In the genomic region with DNA sequence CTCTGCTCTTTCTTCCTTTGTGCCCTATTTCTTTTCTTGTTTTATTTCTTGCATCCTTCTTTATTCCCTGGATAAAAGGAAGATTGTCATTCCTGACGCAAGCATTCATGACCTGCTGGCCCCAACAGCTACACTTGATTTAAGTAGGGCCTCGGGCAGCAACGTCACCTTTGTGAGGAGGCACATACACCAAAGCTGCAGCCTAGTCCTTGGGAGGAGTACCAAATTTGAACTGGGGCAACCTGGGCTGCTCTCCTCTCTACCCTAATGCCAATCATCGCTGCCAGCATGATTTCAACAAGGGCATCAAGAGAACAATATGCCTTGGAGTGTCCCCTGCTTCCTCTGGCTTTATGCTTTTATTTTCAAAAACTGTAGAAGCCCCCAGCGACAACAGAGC, we compare ENCODE assay signal across 20 cellular contexts.
DNase-seq lines count a peak whose midpoint lies in the region; ATAC-seq, FAIRE-seq and TF ChIP-seq lines count a peak whose summit lies in the region.
"Had no signal": no experiment of that assay in that cellular context is flagged by ENCODE, and none has a peak within 500 bp of the region (broad histone marks: within the 10 kb centered on the region; RNA-seq: fewer than 3 reads in every experiment).

No MANE protein-coding gene starts in this region.

- POLR2A ChIA-PET in A549 (lab: Yijun Ruan, JAX): no interaction called here

- ATAC-seq in A549 (peak; percentile 48 to 59; a peak in 4 of 6 replicates), foreskin keratinocyte (peak; percentile 35)
- ATAC-seq: activated T-helper 17 cell treated with anti-CD3 and anti-CD28 coated beads, Interleukin-2, amount 50 U/mL, for 72 hours; sciatic nerve; T-cell had no signal

- H3K4me2 ChIP-seq in A549: peak overlapping the region; percentile 40

- peak overlapping the region; percentile 4 to 53; a peak in 4 of 6 replicates for H3K27ac ChIP-seq in A549
- no peak overlapping the region for H3K27ac ChIP-seq in foreskin keratinocyte
- H3K27ac ChIP-seq: GM23248, thoracic aorta had no signal

- in situ Hi-C loops in SK-MEL-5 (cut with HindIII; ENCODE audit: low pct_unique_long_range_greater_than_20kb, low sequenced_read_pairs): no loop called here

- FAIRE-seq in A549 (lab: Jason Lieb, UNC): no peak
- FAIRE-seq: bronchial epithelial cell, HTR-8/SVneo, keratinocyte had no signal

- H3K4me1 ChIP-seq in A549: peaks cover 6% of the 10 kb centered on the region; the same call in 1 of the 3 replicates
- H3K4me1 ChIP-seq in foreskin keratinocyte: no peaks in the 10 kb centered on the region

- WGBS in A549 (ENCODE audit: missing lambda C conversion rate): 46% methylated on average over 5 of the region's 5 CpGs

- H3K4me3 ChIP-seq in A549 (no peak overlapping the region), H7 (ENCODE audit: insufficient read depth, low read depth, low read length) (no peak overlapping the region)
- H3K4me3 ChIP-seq: GM12878, GM23248, thoracic aorta had no signal

- H3K36me3 ChIP-seq in H7 (replicated peaks; ENCODE audit: control insufficient read depth, insufficient read depth, low read length): no peaks in the 10 kb centered on the region
- H3K36me3 ChIP-seq: thoracic aorta had no signal

- CTCF ChIA-PET in A549 (lab: Yijun Ruan, JAX): interaction anchor here (0.7 to 1.8 kb wide), 7 partner anchors 8 to 1997 kb away, joined by 3 to 6 read pairs (median 5); no protein-coding TSS in a partner anchor

- TF ChIP-seq POLR2A in A549 (IDR thresholded peaks at IDR 0.05; ENCODE audit: low read length): no peak

- TF ChIP-seq RAD21 in A549 (conservative IDR thresholded peaks at IDR 0.05 in 1 of 2, IDR thresholded peaks at IDR 0.05 in 1 of 2): no peak

- no peak for TF ChIP-seq EP300 in A549 (IDR thresholded peaks at IDR 0.05)

- no peaks in the 10 kb centered on the region for H3K27me3 ChIP-seq in H7 (ENCODE audit: control insufficient read depth, insufficient read depth, low read length)
- H3K27me3 ChIP-seq in foreskin keratinocyte: no peaks in the 10 kb centered on the region

- H3K9me3 ChIP-seq in A549: no peaks in the 10 kb centered on the region
- H3K9me3 ChIP-seq: thoracic aorta had no signal

- DNase-seq in A549 (ENCODE audit: low read depth in 1 of 2, low spot score in 1 of 2) (no peak), H7 (peak; percentile 9), SK-MEL-5 (ENCODE audit: low read depth, low spot score) (peak; percentile 60), foreskin keratinocyte (no peak), HUDEP-2 (lab: John Stamatoyannopoulos, UW; ENCODE audit: unreplicated experiment in 76 of 76) (no peak), KG1 (lab: John Stamatoyannopoulos, UW) (no peak), amniotic stem cell (lab: John Stamatoyannopoulos, UW) (no peak)
- no peak for DNase-seq in stimulated activated CD4-positive, alpha-beta T cell treated with anti-CD3 and anti-CD28 coated beads, Interleukin-1b, Interleukin-23, amount 100 ng/mL, for 48 hours
- DNase-seq: activated CD4-positive, alpha-beta T cell treated with anti-CD3 and anti-CD28 coated beads, Interleukin-2, amount 10 ng/mL, durations not matched to agents 7 days and 5 days; activated naive CD8-positive, alpha-beta T cell treated with anti-CD3 and anti-CD28 coated beads, Interleukin-2, amount 10 ng/mL, durations not matched to agents 7 days and 5 days; Right ventricle myocardium superior; T-cell had no signal

- no peak for TF ChIP-seq CTCF in A549 (IDR thresholded peaks at IDR 0.05)
- TF ChIP-seq CTCF in foreskin keratinocyte (conservative IDR thresholded peaks at IDR 0.05): no peak

TF ChIP-seq in A549, 52 proteins besides CTCF, POLR2A, EP300 and RAD21:
- no peak for TF ChIP-seq MAFK (IDR thresholded peaks at IDR 0.05; ENCODE audit: partially characterized antibody)
- TF ChIP-seq EHMT2 (IDR thresholded peaks at IDR 0.05; ENCODE audit: low read depth): no peak
- TF ChIP-seq GATA3 (IDR thresholded peaks at IDR 0.05; ENCODE audit: borderline replicate concordance): no peak
- TF ChIP-seq HOXA7 (CRISPR knock-in tag; IDR thresholded peaks at IDR 0.05): no peak
- TF ChIP-seq, protein P1, sequence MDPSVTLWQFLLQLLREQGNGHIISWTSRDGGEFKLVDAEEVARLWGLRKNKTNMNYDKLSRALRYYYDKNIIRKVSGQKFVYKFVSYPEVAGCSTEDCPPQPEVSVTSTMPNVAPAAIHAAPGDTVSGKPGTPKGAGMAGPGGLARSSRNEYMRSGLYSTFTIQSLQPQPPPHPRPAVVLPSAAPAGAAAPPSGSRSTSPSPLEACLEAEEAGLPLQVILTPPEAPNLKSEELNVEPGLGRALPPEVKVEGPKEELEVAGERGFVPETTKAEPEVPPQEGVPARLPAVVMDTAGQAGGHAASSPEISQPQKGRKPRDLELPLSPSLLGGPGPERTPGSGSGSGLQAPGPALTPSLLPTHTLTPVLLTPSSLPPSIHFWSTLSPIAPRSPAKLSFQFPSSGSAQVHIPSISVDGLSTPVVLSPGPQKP (IDR thresholded peaks at IDR 0.05; ENCODE audit: low read depth, low read length): no peak
- TF ChIP-seq, protein P2, sequence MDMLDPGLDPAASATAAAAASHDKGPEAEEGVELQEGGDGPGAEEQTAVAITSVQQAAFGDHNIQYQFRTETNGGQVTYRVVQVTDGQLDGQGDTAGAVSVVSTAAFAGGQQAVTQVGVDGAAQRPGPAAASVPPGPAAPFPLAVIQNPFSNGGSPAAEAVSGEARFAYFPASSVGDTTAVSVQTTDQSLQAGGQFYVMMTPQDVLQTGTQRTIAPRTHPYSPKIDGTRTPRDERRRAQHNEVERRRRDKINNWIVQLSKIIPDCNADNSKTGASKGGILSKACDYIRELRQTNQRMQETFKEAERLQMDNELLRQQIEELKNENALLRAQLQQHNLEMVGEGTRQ (IDR thresholded peaks at IDR 0.05): no peak
- TF ChIP-seq ZFP36 (IDR thresholded peaks at IDR 0.05; ENCODE audit: borderline replicate concordance, partially characterized antibody): no peak
- no peak for TF ChIP-seq ZNF302 (CRISPR knock-in tag; IDR thresholded peaks at IDR 0.05)
- no peak for TF ChIP-seq JUNB (IDR thresholded peaks at IDR 0.05)
- no peak for TF ChIP-seq CBX8 (IDR thresholded peaks at IDR 0.05)
- TF ChIP-seq KDM5A (IDR thresholded peaks at IDR 0.05): no peak

Comparison
In these comparisons a context has a peak if more than half of its experiments do, and no peak if none do; other contexts are left out.
1. DNase-seq: peak in H7 (single experiment) and SK-MEL-5 (single experiment); none in A549 (0 of 2), foreskin keratinocyte (0 of 2), stimulated activated CD4-positive, alpha-beta T cell treated with anti-CD3 and anti-CD28 coated beads, Interleukin-1b, Interleukin-23, amount 100 ng/mL, for 48 hours (single experiment), HUDEP-2 (0 of 76), KG1 (single experiment) and amniotic stem cell (single experiment).